ENCODE assay signal across 8 cellular contexts in genomic region chr6:7143161-7143974, GRCh38. TPM values are rescaled to one million over a fixed set of nuclear protein-coding genes. Genes with fewer than 3 reads are reported as not detected.
A peak's percentile ranks its signal among the peaks of the same experiment; 100 is the strongest.
DNase-seq lines count a peak whose midpoint lies in the region; ATAC-seq, FAIRE-seq and TF ChIP-seq lines count a peak whose summit lies in the region.

No MANE protein-coding gene starts in this region.

- DNase-seq in CD4-positive, alpha-beta T cell = no peak
- DNase-seq in MV-4-11 (lab: John Stamatoyannopoulos, UW) = peak; percentile 71
- no peak for DNase-seq in activated T-helper 1 cell treated with anti-CD3 and anti-CD28 coated beads, Interleukin-12 subunit alpha, Interleukin-12 subunit beta, Interleukin-2, Interleukin-4 antibody, amounts not matched to agents 30 ng/mL and 10 ng/mL and 1 ng/mL, durations not matched to agents 14 hours and 24 hours and 36 hours (ENCODE audit: low spot score)
- no peak for DNase-seq in mesothelial cell of epicardium (ENCODE audit: low spot score in 2 of 2, unreplicated experiment in 2 of 2)
- DNase-seq in small intestine = no peak
- DNase-seq in ovary = no peak

- no peaks in the 10 kb centered on the region for H3K9me3 Mint-ChIP-seq in CD4-positive, alpha-beta T cell
- H3K9me3 Mint-ChIP-seq in activated T-helper 1 cell treated with anti-CD3 and anti-CD28 coated beads, Interleukin-12 subunit alpha, Interleukin-12 subunit beta, Interleukin-2, Interleukin-4 antibody, amounts not matched to agents 30 ng/mL and 10 ng/mL and 1 ng/mL, durations not matched to agents 14 hours and 24 hours and 36 hours = no peaks in the 10 kb centered on the region
- H3K9me3 Mint-ChIP-seq in mesothelial cell of epicardium = no peaks in the 10 kb centered on the region

- no peaks in the 10 kb centered on the region for H3K36me3 ChIP-seq in small intestine (ENCODE audit: control insufficient read depth in 2 of 2, insufficient read depth in 2 of 2, low read length in 2 of 2)
- no peaks in the 10 kb centered on the region for H3K36me3 ChIP-seq in ovary

- POLR2A ChIA-PET in CD4-positive, alpha-beta T cell (lab: Charles Lee) = interaction anchor here (0.8 to 1.0 kb wide), 2 partner anchors 9 to 10 kb away, joined by 3 to 4 read pairs; no protein-coding TSS in a partner anchor

- no peaks in the 10 kb centered on the region for H3K27me3 ChIP-seq in CD4-positive, alpha-beta T cell (ENCODE audit: control insufficient read depth, insufficient read depth, low read length)
- H3K27me3 ChIP-seq in small intestine (ENCODE audit: control insufficient read depth in 2 of 2, insufficient read depth in 2 of 2, low read length in 2 of 2) (no peaks in the 10 kb centered on the region), ovary (no peaks in the 10 kb centered on the region)

- TF ChIP-seq EP300 in ovary (IDR thresholded peaks at IDR 0.05) = no peak

- intact Hi-C loops in CD4-positive, alpha-beta T cell (cut with DNase I, micrococcal nuclease) = loop anchor here in 1 of 2 experiments (5.0 kb wide), 2 partner anchors 54 to 91 kb away; no protein-coding TSS in a partner anchor
- intact Hi-C loops in activated T-helper 1 cell treated with anti-CD3 and anti-CD28 coated beads, Interleukin-12 subunit alpha, Interleukin-12 subunit beta, Interleukin-2, Interleukin-4 antibody, amounts not matched to agents 30 ng/mL and 10 ng/mL and 1 ng/mL, durations not matched to agents 14 hours and 24 hours and 36 hours (cut with micrococcal nuclease) = loop anchor here (10.0 kb wide), 1 partner anchor 1291 kb away; the partner anchor contains the start of gene SLC35B3
- intact Hi-C loops in ovary (cut with DNase I) = no loop called here

- WGBS in small intestine, 3 donors = 22 to 51% (median 31%) methylated on average over 11 of the region's 11 CpGs
- WGBS in ovary, 3 donors = 55 to 62% (median 60%) methylated on average over 11 of the region's 11 CpGs

- no peaks in the 10 kb centered on the region for H3K9me3 ChIP-seq in CD4-positive, alpha-beta T cell (ENCODE audit: control insufficient read depth, low read length)
- H3K9me3 ChIP-seq in small intestine (ENCODE audit: control insufficient read depth, low read depth) (no peaks in the 10 kb centered on the region), ovary (no peaks in the 10 kb centered on the region)

- peak overlapping the region; percentile 84 for H3K4me3 Mint-ChIP-seq in CD4-positive, alpha-beta T cell
- peak overlapping the region; percentile 50 for H3K4me3 Mint-ChIP-seq in activated T-helper 1 cell treated with anti-CD3 and anti-CD28 coated beads, Interleukin-12 subunit alpha, Interleukin-12 subunit beta, Interleukin-2, Interleukin-4 antibody, amounts not matched to agents 30 ng/mL and 10 ng/mL and 1 ng/mL, durations not matched to agents 14 hours and 24 hours and 36 hours
- H3K4me3 Mint-ChIP-seq in mesothelial cell of epicardium = no peak overlapping the region

- no peaks in the 10 kb centered on the region for H3K36me3 Mint-ChIP-seq in CD4-positive, alpha-beta T cell (ENCODE audit: low read depth)
- peaks cover 1% of the 10 kb centered on the region for H3K36me3 Mint-ChIP-seq in activated T-helper 1 cell treated with anti-CD3 and anti-CD28 coated beads, Interleukin-12 subunit alpha, Interleukin-12 subunit beta, Interleukin-2, Interleukin-4 antibody, amounts not matched to agents 30 ng/mL and 10 ng/mL and 1 ng/mL, durations not matched to agents 14 hours and 24 hours and 36 hours (ENCODE audit: low read depth)
- H3K36me3 Mint-ChIP-seq in mesothelial cell of epicardium = no peaks in the 10 kb centered on the region

- no peak overlapping the region for H3K27ac ChIP-seq in CD4-positive, alpha-beta T cell (ENCODE audit: low read depth, low read length)
- peak overlapping the region in 1 of 2 donors; percentile 64 for H3K27ac ChIP-seq in small intestine (ENCODE audit: low read depth in 1 of 2, low read length in 1 of 2)
- H3K27ac ChIP-seq in ovary = no peak overlapping the region

- H3K4me1 Mint-ChIP-seq in CD4-positive, alpha-beta T cell (ENCODE audit: low read depth) = peaks cover 84% of the 10 kb centered on the region
- peaks cover 74% of the 10 kb centered on the region for H3K4me1 Mint-ChIP-seq in activated T-helper 1 cell treated with anti-CD3 and anti-CD28 coated beads, Interleukin-12 subunit alpha, Interleukin-12 subunit beta, Interleukin-2, Interleukin-4 antibody, amounts not matched to agents 30 ng/mL and 10 ng/mL and 1 ng/mL, durations not matched to agents 14 hours and 24 hours and 36 hours (ENCODE audit: low read depth)
- H3K4me1 Mint-ChIP-seq in mesothelial cell of epicardium = peaks cover 76% of the 10 kb centered on the region

- ATAC-seq in CD4-positive, alpha-beta T cell (ENCODE audit: poor library complexity) = no peak
- no peak for ATAC-seq in GM19467 (IDR thresholded peaks at IDR 0.05; ENCODE audit: unreplicated experiment)
- no peak for ATAC-seq in HG02970 (IDR thresholded peaks at IDR 0.05; ENCODE audit: low FRiP score, unreplicated experiment)

- H3K27me3 Mint-ChIP-seq in CD4-positive, alpha-beta T cell = no peaks in the 10 kb centered on the region
- H3K27me3 Mint-ChIP-seq in activated T-helper 1 cell treated with anti-CD3 and anti-CD28 coated beads, Interleukin-12 subunit alpha, Interleukin-12 subunit beta, Interleukin-2, Interleukin-4 antibody, amounts not matched to agents 30 ng/mL and 10 ng/mL and 1 ng/mL, durations not matched to agents 14 hours and 24 hours and 36 hours (ENCODE audit: insufficient read depth) = no peaks in the 10 kb centered on the region
- H3K27me3 Mint-ChIP-seq in mesothelial cell of epicardium (ENCODE audit: low read depth) = no peaks in the 10 kb centered on the region

- H3K4me3 ChIP-seq in small intestine (ENCODE audit: low read depth in 1 of 2, low read length in 2 of 2) (no peak overlapping the region), ovary (no peak overlapping the region)

- no peak for TF ChIP-seq CTCF in CD4-positive, alpha-beta T cell (IDR thresholded peaks at IDR 0.05)
- TF ChIP-seq CTCF in mesothelial cell of epicardium (IDR thresholded peaks at IDR 0.05; ENCODE audit: unreplicated experiment) = peak; percentile 32
- no peak for TF ChIP-seq CTCF in ovary (IDR thresholded peaks at IDR 0.05)

- CTCF ChIA-PET in CD4-positive, alpha-beta T cell (lab: Charles Lee) = interaction anchor here (1.1 to 1.8 kb wide), 2 partner anchors 9 to 11 kb away, joined by 3 read pairs; no protein-coding TSS in a partner anchor

- no peak for FAIRE-seq in small intestine (lab: Jason Lieb, UNC)

- peak overlapping the region; percentile 86 for H3K27ac Mint-ChIP-seq in CD4-positive, alpha-beta T cell
- H3K27ac Mint-ChIP-seq in activated T-helper 1 cell treated with anti-CD3 and anti-CD28 coated beads, Interleukin-12 subunit alpha, Interleukin-12 subunit beta, Interleukin-2, Interleukin-4 antibody, amounts not matched to agents 30 ng/mL and 10 ng/mL and 1 ng/mL, durations not matched to agents 14 hours and 24 hours and 36 hours = no peak overlapping the region
- peak overlapping the region; percentile 89 for H3K27ac Mint-ChIP-seq in mesothelial cell of epicardium

- H3K4me1 ChIP-seq in small intestine (ENCODE audit: control insufficient read depth in 2 of 2, insufficient read depth in 1 of 2, low read depth in 1 of 2, low read length in 1 of 2) (peaks cover 10 to 28% of the 10 kb centered on the region in 2 donors), ovary (ENCODE audit: insufficient read depth) (peaks cover 21% of the 10 kb centered on the region)

- no peak for TF ChIP-seq POLR2A in ovary (IDR thresholded peaks at IDR 0.05)

RNA-seq across cellular contexts. Expression of gene RREB1, which starts 35.6 kb away (rescaled TPM):
- total RNA-seq in CD4-positive, alpha-beta T cell = 10 to 100 TPM; 56.5 to 60.0 TPM
- 12.3 and 12.7 TPM in 2 replicates for total RNA-seq in activated T-helper 1 cell treated with anti-CD3 and anti-CD28 coated beads, Interleukin-12 subunit alpha, Interleukin-12 subunit beta, Interleukin-2, Interleukin-4 antibody, amounts not matched to agents 30 ng/mL and 10 ng/mL and 1 ng/mL, durations not matched to agents 14 hours and 24 hours and 36 hours
- total RNA-seq in mesothelial cell of epicardium (55.4 to 63.0 TPM (median 57.5 TPM) in 3 replicates), ovary (10 to 100 TPM; 21.1 to 64.4 (median 53.3) TPM)
- polyA plus RNA-seq in small intestine (10 to 100 TPM in 2 of 3 donors, 1 to 10 TPM in 1; 6.5 to 12.7 (median 10.3) TPM), ovary (10 to 100 TPM in 1 of 2 donors, 1 to 10 TPM in 1; 7.3 to 15.1 TPM)
